16 cellular contexts compared by ENCODE assay signal in genomic region chr2:36413218-36413617, GRCh38. TPM values are rescaled to one million over a fixed set of nuclear protein-coding genes. Genes with fewer than 3 reads are reported as not detected.
A peak's percentile ranks its signal among the peaks of the same experiment; 100 is the strongest.
DNase-seq lines count a peak whose midpoint lies in the region; ATAC-seq and TF ChIP-seq lines count a peak whose summit lies in the region.
"Had no signal": no experiment of that assay in that cellular context is flagged by ENCODE, and none has a peak within 500 bp of the region (broad histone marks: within the 10 kb centered on the region; RNA-seq: fewer than 3 reads in every experiment).

No MANE protein-coding gene starts in this region.

- CTCF ChIA-PET in BJ (lab: Yijun Ruan, JAX) = interaction anchor here (1.5 kb wide), 1 partner anchor 12 kb away, joined by 3 read pairs; no protein-coding TSS in a partner anchor

- H3K9me3 ChIP-seq in adipocyte (ENCODE audit: control insufficient read depth, low read length) = no peaks in the 10 kb centered on the region

- no peaks in the 10 kb centered on the region for H3K27me3 ChIP-seq in BJ (ENCODE audit: control insufficient read depth, insufficient read depth, low read length)
- no peaks in the 10 kb centered on the region for H3K27me3 ChIP-seq in adipocyte (replicated peaks; ENCODE audit: control insufficient read depth, insufficient read depth, low read length)
- H3K27me3 ChIP-seq: hepatocyte had no signal

- POLR2A ChIA-PET in BJ (lab: Charles Lee) = no interaction called here

- ATAC-seq in GM19455 (IDR thresholded peaks at IDR 0.05; ENCODE audit: unreplicated experiment) = no peak
- no peak for ATAC-seq in GM21576 (IDR thresholded peaks at IDR 0.05; ENCODE audit: unreplicated experiment)

- H3K36me3 ChIP-seq in BJ (ENCODE audit: control insufficient read depth, insufficient read depth, low read length) (peaks cover 3% of the 10 kb centered on the region), adipocyte (ENCODE audit: control insufficient read depth, insufficient read depth, low read length, severe bottlenecking) (peaks cover 10% of the 10 kb centered on the region)

- peak; percentile 19 for DNase-seq in BJ (ENCODE audit: low read depth)
- DNase-seq in adipocyte (ENCODE audit: low read depth) = peak; percentile 79
- peak; percentile 71 for DNase-seq in fibroblast of pulmonary artery (ENCODE audit: low read depth)
- DNase-seq in pulmonary artery endothelial cell (ENCODE audit: low read depth, low spot score) = peak; percentile 67
- DNase-seq in iPS-NIHi11 (ENCODE audit: low spot score) = no peak
- no peak for DNase-seq in SIG-M5 treated with dmso at 0.1 percent for 504 hours (lab: John Stamatoyannopoulos, UW; ENCODE audit: unreplicated experiment)
- DNase-seq: activated CD8-positive, alpha-beta memory T cell treated with anti-CD3 and anti-CD28 coated beads, Interleukin-2, amount 50 U/mL, for 48 hours; activated naive CD8-positive, alpha-beta T cell treated with anti-CD3 and anti-CD28 coated beads, Interleukin-2, amount 10 ng/mL, durations not matched to agents 7 days and 5 days; DMS79; effector CD4-positive, alpha-beta T cell; NCI-H2107; stimulated activated CD4-positive, alpha-beta T cell treated with anti-CD3 and anti-CD28 coated beads, Interleukin-2, amount 100 ng/mL, for 48 hours had no signal

- H3K4me3 ChIP-seq in BJ (ENCODE audit: low read depth, low read length) (no peak overlapping the region), adipocyte (ENCODE audit: low read length) (no peak overlapping the region), fibroblast of pulmonary artery (replicated peaks; ENCODE audit: low read depth, low read length) (no peak overlapping the region)
- H3K4me3 ChIP-seq: hepatocyte, SK-N-MC had no signal

- H3K4me1 ChIP-seq in adipocyte (ENCODE audit: control insufficient read depth, insufficient read depth, low read length) = peaks cover 63% of the 10 kb centered on the region

- H3K9ac ChIP-seq in adipocyte (ENCODE audit: low read length) = no peak overlapping the region

- TF ChIP-seq CTCF in BJ (IDR thresholded peaks at IDR 0.05; ENCODE audit: insufficient read depth, low read depth, low read length) (no peak), fibroblast of pulmonary artery (IDR thresholded peaks at IDR 0.05; ENCODE audit: low read length, missing control alignments) (no peak)

RNA-seq across cellular contexts. Expression of gene CRIM1, which starts 57.6 kb away (rescaled TPM):
- 427 and 729 TPM in 2 replicates for polyA plus RNA-seq in BJ (2011; rRNA removed)
- 1,519 and 2,068 TPM in 2 replicates for polyA minus RNA-seq in BJ (2011; rRNA and poly(A)+ RNA removed)
- total RNA-seq in pulmonary artery endothelial cell = 790 and 1,031 TPM in 2 replicates

Comparison
In these comparisons a context has a peak if more than half of its experiments do, and no peak if none do; other contexts are left out.
1. DNase-seq: peak in BJ (single experiment), adipocyte (single experiment), fibroblast of pulmonary artery (single experiment) and pulmonary artery endothelial cell (single experiment); none in iPS-NIHi11 (single experiment) and SIG-M5 treated with dmso at 0.1 percent for 504 hours (single experiment).